Comparison of ENCODE assay signal across 1 cellular context in the genomic region with DNA sequence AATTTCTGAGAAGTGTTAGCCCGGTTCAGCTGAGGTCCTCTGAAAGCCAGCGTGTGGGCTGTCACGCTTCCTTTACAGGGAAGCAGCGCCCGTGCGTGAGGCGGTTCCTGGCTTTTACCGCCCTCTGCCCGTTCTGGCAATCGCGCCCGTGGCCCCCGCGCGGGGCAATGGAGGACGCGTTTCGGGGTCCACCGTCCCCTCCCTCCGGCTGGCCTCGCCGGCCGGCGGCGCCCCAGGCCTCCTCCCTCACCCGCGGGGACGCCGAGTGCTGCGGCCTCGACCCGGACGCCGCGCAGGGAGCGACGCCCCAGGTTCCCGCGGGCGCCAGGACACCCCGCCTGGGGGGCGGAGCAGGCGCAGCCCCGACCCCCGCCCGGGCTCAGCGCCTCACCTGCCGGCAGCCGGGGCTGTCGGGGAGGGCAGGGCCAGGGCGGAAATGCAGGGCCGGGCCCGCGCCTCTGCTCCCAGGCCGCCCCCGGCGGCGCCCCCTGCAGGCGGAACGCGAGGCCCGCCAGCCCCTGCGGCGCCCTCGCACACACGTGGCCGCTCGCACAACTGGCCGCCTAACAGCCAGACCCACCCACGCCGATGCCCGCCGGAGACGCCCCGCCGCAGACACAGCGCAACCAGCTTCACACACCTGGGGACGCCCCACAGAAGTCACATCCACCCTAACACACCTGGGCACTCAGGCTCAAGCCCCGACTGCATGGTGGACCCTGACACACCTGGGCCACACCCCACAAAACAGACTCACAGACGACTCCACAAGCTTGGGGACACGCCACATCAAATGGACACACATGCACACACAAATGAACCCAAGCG.
TF ChIP-seq lines count a peak whose summit lies in the region.

A gene (minus strand): TSS at position 440 of the 828 bp plus-strand sequence. CDS start 56,198 bp downstream, outside the sequence.

TF ChIP-seq in K562, 482 proteins besides CTCF, POLR2A, EP300 and RAD21 (continued from another document):
- TF ChIP-seq, protein P1, sequence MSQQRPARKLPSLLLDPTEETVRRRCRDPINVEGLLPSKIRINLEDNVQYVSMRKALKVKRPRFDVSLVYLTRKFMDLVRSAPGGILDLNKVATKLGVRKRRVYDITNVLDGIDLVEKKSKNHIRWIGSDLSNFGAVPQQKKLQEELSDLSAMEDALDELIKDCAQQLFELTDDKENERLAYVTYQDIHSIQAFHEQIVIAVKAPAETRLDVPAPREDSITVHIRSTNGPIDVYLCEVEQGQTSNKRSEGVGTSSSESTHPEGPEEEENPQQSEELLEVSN (IDR thresholded peaks at IDR 0.05; ENCODE audit: borderline replicate concordance in 1 of 2, extremely low read depth in 1 of 2, insufficient read depth in 1 of 2, insufficient read length in 1 of 2, low read depth in 1 of 2, low read length in 1 of 2, poor library complexity in 1 of 2, severe bottlenecking in 1 of 2) = peak; percentile 98 to 99
- no peak for TF ChIP-seq CAMTA2 (CRISPR knock-in tag; conservative IDR thresholded peaks at IDR 0.05)
- TF ChIP-seq KAT7 (CRISPR knock-in tag; IDR thresholded peaks at IDR 0.05; ENCODE audit: borderline replicate concordance) = peak; percentile 66; the same call in 1 of the 2 replicates
- TF ChIP-seq, protein P2, sequence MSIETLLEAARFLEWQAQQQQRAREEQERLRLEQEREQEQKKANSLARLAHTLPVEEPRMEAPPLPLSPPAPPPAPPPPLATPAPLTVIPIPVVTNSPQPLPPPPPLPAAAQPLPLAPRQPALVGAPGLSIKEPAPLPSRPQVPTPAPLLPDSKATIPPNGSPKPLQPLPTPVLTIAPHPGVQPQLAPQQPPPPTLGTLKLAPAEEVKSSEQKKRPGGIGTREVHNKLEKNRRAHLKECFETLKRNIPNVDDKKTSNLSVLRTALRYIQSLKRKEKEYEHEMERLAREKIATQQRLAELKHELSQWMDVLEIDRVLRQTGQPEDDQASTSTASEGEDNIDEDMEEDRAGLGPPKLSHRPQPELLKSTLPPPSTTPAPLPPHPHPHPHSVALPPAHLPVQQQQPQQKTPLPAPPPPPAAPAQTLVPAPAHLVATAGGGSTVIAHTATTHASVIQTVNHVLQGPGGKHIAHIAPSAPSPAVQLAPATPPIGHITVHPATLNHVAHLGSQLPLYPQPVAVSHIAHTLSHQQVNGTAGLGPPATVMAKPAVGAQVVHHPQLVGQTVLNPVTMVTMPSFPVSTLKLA (conservative IDR thresholded peaks at IDR 0.05) = peak; percentile 42 to 68; a peak in 3 of 4 replicates
- TF ChIP-seq CCNT2 (IDR thresholded peaks at IDR 0.05; ENCODE audit: borderline replicate concordance, extremely low read depth, insufficient read length, low read depth, low read length) = peak; percentile 57
- peak in 1 of 3 experiments; percentile 49 for TF ChIP-seq YY1 (IDR thresholded peaks at IDR 0.05; ENCODE audit: borderline replicate concordance in 1 of 3, control insufficient read depth in 1 of 3, extremely low read depth in 1 of 3, insufficient read depth in 3 of 3, insufficient read length in 1 of 3, insufficient replicate concordance in 2 of 3, low read depth in 1 of 3, low read length in 2 of 3)
- peak; percentile 73; the same call in 1 of the 2 replicates for TF ChIP-seq CBX1 (IDR thresholded peaks at IDR 0.05; ENCODE audit: low read depth)
- TF ChIP-seq, protein P3, sequence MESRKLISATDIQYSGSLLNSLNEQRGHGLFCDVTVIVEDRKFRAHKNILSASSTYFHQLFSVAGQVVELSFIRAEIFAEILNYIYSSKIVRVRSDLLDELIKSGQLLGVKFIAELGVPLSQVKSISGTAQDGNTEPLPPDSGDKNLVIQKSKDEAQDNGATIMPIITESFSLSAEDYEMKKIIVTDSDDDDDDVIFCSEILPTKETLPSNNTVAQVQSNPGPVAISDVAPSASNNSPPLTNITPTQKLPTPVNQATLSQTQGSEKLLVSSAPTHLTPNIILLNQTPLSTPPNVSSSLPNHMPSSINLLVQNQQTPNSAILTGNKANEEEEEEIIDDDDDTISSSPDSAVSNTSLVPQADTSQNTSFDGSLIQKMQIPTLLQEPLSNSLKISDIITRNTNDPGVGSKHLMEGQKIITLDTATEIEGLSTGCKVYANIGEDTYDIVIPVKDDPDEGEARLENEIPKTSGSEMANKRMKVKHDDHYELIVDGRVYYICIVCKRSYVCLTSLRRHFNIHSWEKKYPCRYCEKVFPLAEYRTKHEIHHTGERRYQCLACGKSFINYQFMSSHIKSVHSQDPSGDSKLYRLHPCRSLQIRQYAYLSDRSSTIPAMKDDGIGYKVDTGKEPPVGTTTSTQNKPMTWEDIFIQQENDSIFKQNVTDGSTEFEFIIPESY (CRISPR knock-in tag; IDR thresholded peaks at IDR 0.05) = peak; percentile 88
- TF ChIP-seq, protein P4, sequence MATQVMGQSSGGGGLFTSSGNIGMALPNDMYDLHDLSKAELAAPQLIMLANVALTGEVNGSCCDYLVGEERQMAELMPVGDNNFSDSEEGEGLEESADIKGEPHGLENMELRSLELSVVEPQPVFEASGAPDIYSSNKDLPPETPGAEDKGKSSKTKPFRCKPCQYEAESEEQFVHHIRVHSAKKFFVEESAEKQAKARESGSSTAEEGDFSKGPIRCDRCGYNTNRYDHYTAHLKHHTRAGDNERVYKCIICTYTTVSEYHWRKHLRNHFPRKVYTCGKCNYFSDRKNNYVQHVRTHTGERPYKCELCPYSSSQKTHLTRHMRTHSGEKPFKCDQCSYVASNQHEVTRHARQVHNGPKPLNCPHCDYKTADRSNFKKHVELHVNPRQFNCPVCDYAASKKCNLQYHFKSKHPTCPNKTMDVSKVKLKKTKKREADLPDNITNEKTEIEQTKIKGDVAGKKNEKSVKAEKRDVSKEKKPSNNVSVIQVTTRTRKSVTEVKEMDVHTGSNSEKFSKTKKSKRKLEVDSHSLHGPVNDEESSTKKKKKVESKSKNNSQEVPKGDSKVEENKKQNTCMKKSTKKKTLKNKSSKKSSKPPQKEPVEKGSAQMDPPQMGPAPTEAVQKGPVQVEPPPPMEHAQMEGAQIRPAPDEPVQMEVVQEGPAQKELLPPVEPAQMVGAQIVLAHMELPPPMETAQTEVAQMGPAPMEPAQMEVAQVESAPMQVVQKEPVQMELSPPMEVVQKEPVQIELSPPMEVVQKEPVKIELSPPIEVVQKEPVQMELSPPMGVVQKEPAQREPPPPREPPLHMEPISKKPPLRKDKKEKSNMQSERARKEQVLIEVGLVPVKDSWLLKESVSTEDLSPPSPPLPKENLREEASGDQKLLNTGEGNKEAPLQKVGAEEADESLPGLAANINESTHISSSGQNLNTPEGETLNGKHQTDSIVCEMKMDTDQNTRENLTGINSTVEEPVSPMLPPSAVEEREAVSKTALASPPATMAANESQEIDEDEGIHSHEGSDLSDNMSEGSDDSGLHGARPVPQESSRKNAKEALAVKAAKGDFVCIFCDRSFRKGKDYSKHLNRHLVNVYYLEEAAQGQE (CRISPR knock-in tag; IDR thresholded peaks at IDR 0.05; ENCODE audit: low read depth) = no peak
TF ChIP-seq in K562: peak in this region for 82.
